Comparison of ENCODE assay signal across 11 cellular contexts in genomic region chr2:207534390-207534789, GRCh38. TPM values are rescaled to one million over a fixed set of nuclear protein-coding genes. Genes with fewer than 3 reads are reported as not detected.
A peak's percentile ranks its signal among the peaks of the same experiment; 100 is the strongest.
DNase-seq lines count a peak whose midpoint lies in the region; ATAC-seq and TF ChIP-seq lines count a peak whose summit lies in the region.
"Had no signal": no experiment of that assay in that cellular context is flagged by ENCODE, and none has a peak within 500 bp of the region (broad histone marks: within the 10 kb centered on the region; RNA-seq: fewer than 3 reads in every experiment).

No MANE protein-coding gene starts in this region.

- peaks cover 35% of the 10 kb centered on the region for H3K4me1 ChIP-seq in OCI-LY7 (ENCODE audit: insufficient read depth, low read length, poor library complexity, severe bottlenecking)
- H3K4me1 ChIP-seq in gastrocnemius medialis: peaks cover 39 to 40% of the 10 kb centered on the region in 2 donors

- H3K4me2 ChIP-seq in OCI-LY7 (ENCODE audit: low read length): peak overlapping the region; percentile 100

- H3K4me3 ChIP-seq in OCI-LY7 (ENCODE audit: low read depth, low read length, poor library complexity, severe bottlenecking) (peak overlapping the region; percentile 49), gastrocnemius medialis (no peak overlapping the region), WERI-Rb-1 (ENCODE audit: low read depth, low read length) (no peak overlapping the region)
- H3K4me3 ChIP-seq: HAP-1 had no signal

- BruUV-seq in OCI-LY7 (replicated peaks; lab: Mats Ljungman, UMichigan): no TSS peak

- H3K27me3 ChIP-seq in gastrocnemius medialis (no peaks in the 10 kb centered on the region), WERI-Rb-1 (ENCODE audit: insufficient read depth, low read depth, severe bottlenecking) (no peaks in the 10 kb centered on the region)

- H3K36me3 Mint-ChIP-seq in activated CD4-positive, alpha-beta T cell treated with anti-CD3 and anti-CD28 coated beads for 36 hours (ENCODE audit: low read depth): peaks cover 30% of the 10 kb centered on the region
- peaks cover 3% of the 10 kb centered on the region for H3K36me3 Mint-ChIP-seq in chondrocyte (ENCODE audit: low read depth)

- intact Hi-C loops in activated CD4-positive, alpha-beta T cell treated with anti-CD3 and anti-CD28 coated beads for 36 hours (cut with DNase I, micrococcal nuclease): loop anchor here (5.0 to 10.0 kb wide), 2 partner anchors 490 to 1447 kb away; partner anchors contain the start of genes INO80D (in 1 of the 2) and PLEKHM3 (in 1 of the 2)
- intact Hi-C loops in OCI-LY7 (cut with micrococcal nuclease; ENCODE audit: unreplicated experiment): no loop called here
- intact Hi-C loops in gastrocnemius medialis (cut with DNase I; ENCODE audit: low total_unique reads): loop anchor here (5.0 kb wide), 1 partner anchor 178 kb away; the partner anchor contains the start of gene CCNYL1

- H3K27ac ChIP-seq in OCI-LY7 (ENCODE audit: low read depth, low read length, poor library complexity, severe bottlenecking): peak overlapping the region; percentile 38
- peak overlapping the region; percentile 87 to 94 (median 92) for H3K27ac ChIP-seq in gastrocnemius medialis
- H3K27ac ChIP-seq in WERI-Rb-1: no peak overlapping the region

- CTCF ChIA-PET in activated CD4-positive, alpha-beta T cell treated with anti-CD3 and anti-CD28 coated beads for 36 hours (lab: Charles Lee): interaction anchor here (1.4 to 1.6 kb wide), 2 partner anchors 8 to 60 kb away, joined by 5 to 6 read pairs; no protein-coding TSS in a partner anchor
- CTCF ChIA-PET in OCI-LY7 (lab: Charles Lee; ENCODE audit: unreplicated experiment): no interaction called here

- in situ Hi-C loops in gastrocnemius medialis (cut with MboI; ENCODE audit: low sequenced_read_pairs in 4 of 4) (loop anchor here in 2 of 4 donors (10.0 to 25.0 kb wide), 3 partner anchors 90 to 728 kb away; partner anchors contain the start of genes CCNYL1 (in 2 of the 2), IDH1 (in 1 of the 2), METTL21A (in 1 of the 2) and PIKFYVE (in 1 of the 2)), ACHN (cut with HindIII; ENCODE audit: low pct_ligation_motif_present, low pct_unique_long_range_greater_than_20kb, low sequenced_read_pairs) (no loop called here)

- H4K20me1 ChIP-seq in OCI-LY7 (ENCODE audit: insufficient read depth, low read length): peaks cover 23% of the 10 kb centered on the region

- POLR2A ChIA-PET in activated CD4-positive, alpha-beta T cell treated with anti-CD3 and anti-CD28 coated beads for 36 hours (lab: Charles Lee): interaction anchor here (0.7 kb wide), 1 partner anchor 30 kb away, joined by 4 read pairs; no protein-coding TSS in a partner anchor
- POLR2A ChIA-PET in OCI-LY7 (lab: Charles Lee): interaction anchor here (0.6 to 4.7 kb wide), 13 partner anchors 9 to 181 kb away, joined by 3 to 42 read pairs (median 4); partner anchors contain the start of gene CCNYL1

- ATAC-seq in activated CD4-positive, alpha-beta T cell treated with anti-CD3 and anti-CD28 coated beads for 36 hours: no peak
- no peak for ATAC-seq in gastrocnemius medialis
- no peak for ATAC-seq in omental fat pad (ENCODE audit: low FRiP score)

- H3K27me3 Mint-ChIP-seq in activated CD4-positive, alpha-beta T cell treated with anti-CD3 and anti-CD28 coated beads for 36 hours: no peaks in the 10 kb centered on the region
- H3K27me3 Mint-ChIP-seq in chondrocyte (ENCODE audit: low read depth): no peaks in the 10 kb centered on the region

- peak overlapping the region; percentile 98 for H3K4me3 Mint-ChIP-seq in activated CD4-positive, alpha-beta T cell treated with anti-CD3 and anti-CD28 coated beads for 36 hours
- H3K4me3 Mint-ChIP-seq in chondrocyte (ENCODE audit: unreplicated experiment): no peak overlapping the region

- DNase-seq in activated CD4-positive, alpha-beta T cell treated with anti-CD3 and anti-CD28 coated beads for 36 hours: no peak
- no peak for DNase-seq in activated CD4-positive, alpha-beta T cell treated with anti-CD3 and anti-CD28 coated beads for 4 hours
- DNase-seq in OCI-LY7 (ENCODE audit: low spot score): no peak
- no peak for DNase-seq in chondrocyte (ENCODE audit: low spot score)
- no peak for DNase-seq in gastrocnemius medialis
- no peak for DNase-seq in WERI-Rb-1
- DNase-seq in ACHN: no peak
- DNase-seq in omental fat pad (ENCODE audit: low spot score): no peak
- DNase-seq: effector CD8-positive, alpha-beta T cell; NCI-H1105 had no signal

- no peak overlapping the region for H2AFZ ChIP-seq in OCI-LY7 (ENCODE audit: low read length)

- H3K9me3 ChIP-seq in OCI-LY7 (ENCODE audit: low read length) (0 out of 2 replicates have a peak, but pooled peaks cover 2% of the 10 kb centered on the region), gastrocnemius medialis (no peaks in the 10 kb centered on the region), WERI-Rb-1 (ENCODE audit: severe bottlenecking) (no peaks in the 10 kb centered on the region)
- H3K9me3 ChIP-seq: HAP-1 had no signal

- H3K4me1 Mint-ChIP-seq in activated CD4-positive, alpha-beta T cell treated with anti-CD3 and anti-CD28 coated beads for 36 hours: peaks cover 48% of the 10 kb centered on the region
- H3K4me1 Mint-ChIP-seq in chondrocyte (ENCODE audit: low read depth): peaks cover 38% of the 10 kb centered on the region

- TF ChIP-seq CTCF in OCI-LY7 (conservative IDR thresholded peaks at IDR 0.05; ENCODE audit: low read length) (no peak), chondrocyte (IDR thresholded peaks at IDR 0.05) (no peak), gastrocnemius medialis (IDR thresholded peaks at IDR 0.05 in 4 of 5, conservative IDR thresholded peaks at IDR 0.05 in 1 of 5) (no peak), WERI-Rb-1 (IDR thresholded peaks at IDR 0.05; ENCODE audit: low read depth, low read length) (no peak), omental fat pad (IDR thresholded peaks at IDR 0.05) (no peak)

- H3K79me2 ChIP-seq in OCI-LY7 (ENCODE audit: insufficient read depth, low read depth, low read length): peaks cover 89% of the 10 kb centered on the region

- H3K36me3 ChIP-seq in OCI-LY7 (ENCODE audit: insufficient read depth, low read length) (peaks cover 54% of the 10 kb centered on the region), gastrocnemius medialis (no peaks in the 10 kb centered on the region), WERI-Rb-1 (peaks cover under 1% of the 10 kb centered on the region)
- H3K36me3 ChIP-seq: HAP-1 had no signal

- peak overlapping the region; percentile 78 for H3K27ac Mint-ChIP-seq in activated CD4-positive, alpha-beta T cell treated with anti-CD3 and anti-CD28 coated beads for 36 hours
- H3K27ac Mint-ChIP-seq in chondrocyte (ENCODE audit: unreplicated experiment): peak overlapping the region; percentile 0

- H3K9me2 ChIP-seq in OCI-LY7 (ENCODE audit: insufficient read depth, low read length): no peaks in the 10 kb centered on the region

- H3K9me3 Mint-ChIP-seq in activated CD4-positive, alpha-beta T cell treated with anti-CD3 and anti-CD28 coated beads for 36 hours (ENCODE audit: low read depth): no peaks in the 10 kb centered on the region
- H3K9me3 Mint-ChIP-seq in chondrocyte (ENCODE audit: low read depth): no peaks in the 10 kb centered on the region

- TF ChIP-seq POLR2A in gastrocnemius medialis (IDR thresholded peaks at IDR 0.05): no peak

RNA-seq across cellular contexts. Expression of gene CREB1, which starts 4.6 kb away (rescaled TPM):
- total RNA-seq in activated CD4-positive, alpha-beta T cell treated with anti-CD3 and anti-CD28 coated beads for 36 hours: 100 to 1,000 TPM in 1 of 2 experiments, 10 to 100 TPM in 1; 85.4 to 136 TPM
- total RNA-seq in OCI-LY7 (2014; rRNA removed; shearing (Covaris generic)): 40.3 and 54.3 TPM in 2 replicates
- total RNA-seq in OCI-LY7 (2022) (84.9 and 98.5 TPM in 2 replicates), chondrocyte (48.3 to 62.3 TPM (median 54.2 TPM) in 3 replicates), gastrocnemius medialis (10 to 100 TPM; 11.5 to 19.9 (median 19.8) TPM), omental fat pad (10 to 100 TPM; 38.2 to 82.3 (median 49.4) TPM)
